9 cellular contexts compared by ENCODE assay signal in the genomic region with DNA sequence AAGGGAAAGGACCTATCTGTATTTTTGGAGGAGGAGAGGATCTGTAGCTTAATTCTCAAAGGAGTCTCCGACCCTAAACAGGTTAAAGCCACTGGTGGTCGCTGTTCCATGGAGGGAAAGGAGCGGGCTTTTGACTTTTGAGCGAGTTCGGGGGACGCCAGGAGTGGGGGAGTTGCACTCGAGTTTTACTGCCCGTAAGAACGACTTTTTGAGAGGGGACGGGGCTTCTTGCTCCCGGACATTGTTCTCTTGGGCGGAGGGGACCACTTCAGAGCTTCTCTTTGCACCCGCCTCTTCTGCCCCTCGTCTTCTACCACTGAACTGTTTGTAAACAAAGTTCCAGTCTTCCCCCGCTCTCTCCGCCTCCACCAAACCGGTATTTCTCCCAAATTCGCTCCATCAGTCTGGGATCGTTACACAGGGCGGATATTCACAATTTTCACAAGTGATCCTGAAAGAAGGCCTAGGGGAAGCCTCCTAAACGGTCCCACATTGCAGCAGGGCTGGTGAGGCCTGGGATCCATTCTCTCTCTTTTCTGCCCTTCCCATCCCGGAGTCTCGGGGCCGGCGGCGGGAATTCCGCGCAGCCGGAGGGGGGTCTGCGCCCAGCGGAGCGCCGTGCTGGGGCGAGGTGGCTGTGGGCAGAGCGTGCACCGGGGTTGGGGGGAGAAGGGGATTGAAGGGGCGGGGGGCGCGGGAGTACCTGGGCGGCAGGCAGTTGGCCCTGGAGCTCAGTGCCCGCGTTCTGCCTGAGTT. TPM values are rescaled to one million over a fixed set of nuclear protein-coding genes. Genes with fewer than 3 reads are reported as not detected.
DNase-seq lines count a peak whose midpoint lies in the region; ATAC-seq and TF ChIP-seq lines count a peak whose summit lies in the region.
"Had no signal": no experiment of that assay in that cellular context is flagged by ENCODE, and none has a peak within 500 bp of the region (broad histone marks: within the 10 kb centered on the region; RNA-seq: fewer than 3 reads in every experiment).

No MANE protein-coding gene starts in this region.

- peaks cover 71% of the 10 kb centered on the region for H3K27me3 ChIP-seq in thoracic aorta (replicated peaks; ENCODE audit: insufficient read depth)

- H3K4me3 Mint-ChIP-seq in stimulated activated naive CD8-positive, alpha-beta T cell treated with anti-CD3 and anti-CD28 coated beads, Interleukin-15, Interleukin-2, amounts not matched to agents 100 ng/mL and 50 ng/mL, for 24 hours = peak overlapping the region; percentile 81

- H3K36me3 ChIP-seq in thoracic aorta = no peaks in the 10 kb centered on the region

- no peak for DNase-seq in stimulated activated naive CD8-positive, alpha-beta T cell treated with anti-CD3 and anti-CD28 coated beads, Interleukin-15, Interleukin-2, amounts not matched to agents 100 U/mL and 50 U/mL, for 24 hours
- DNase-seq in foreskin fibroblast (peak in 1 of 2 donors; percentile 56), thoracic aorta (ENCODE audit: low spot score) (no peak), NOMO-1 (lab: John Stamatoyannopoulos, UW; ENCODE audit: unreplicated experiment in 2 of 2) (no peak)

- peaks cover 66% of the 10 kb centered on the region for H3K4me1 Mint-ChIP-seq in stimulated activated naive CD8-positive, alpha-beta T cell treated with anti-CD3 and anti-CD28 coated beads, Interleukin-15, Interleukin-2, amounts not matched to agents 100 ng/mL and 50 ng/mL, for 24 hours (ENCODE audit: low read depth)

- TF ChIP-seq CTCF in foreskin fibroblast (IDR thresholded peaks at IDR 0.05; ENCODE audit: low read depth, low read length) = no peak
- no peak for TF ChIP-seq CTCF in thoracic aorta (IDR thresholded peaks at IDR 0.05)

- ATAC-seq in stimulated activated naive CD8-positive, alpha-beta T cell treated with anti-CD3 and anti-CD28 coated beads, Interleukin-15, Interleukin-2, amounts not matched to agents 100 U/mL and 50 U/mL, for 24 hours = no peak
- ATAC-seq in SK-N-SH treated with all-trans-retinoic acid at 6 μM for 48 hours (peak; percentile 7), thoracic aorta (ENCODE audit: insufficient number of reproducible peaks, low FRiP score, low read depth) (no peak), GM18858 (IDR thresholded peaks at IDR 0.05; ENCODE audit: unreplicated experiment) (no peak), HG03342 (IDR thresholded peaks at IDR 0.05; ENCODE audit: unreplicated experiment) (no peak)

- H3K27ac ChIP-seq in thoracic aorta = no peak overlapping the region

- peaks cover 36 to 61% of the 10 kb centered on the region in 2 donors for H3K4me1 ChIP-seq in thoracic aorta (ENCODE audit: control insufficient read depth in 1 of 2, low read depth in 2 of 2)

- H3K9me3 Mint-ChIP-seq in stimulated activated naive CD8-positive, alpha-beta T cell treated with anti-CD3 and anti-CD28 coated beads, Interleukin-15, Interleukin-2, amounts not matched to agents 100 ng/mL and 50 ng/mL, for 24 hours = no peaks in the 10 kb centered on the region

- peak overlapping the region; percentile 49 to 64 for H3K4me3 ChIP-seq in foreskin fibroblast (ENCODE audit: low read depth in 1 of 2, low read length in 2 of 2)
- H3K4me3 ChIP-seq in thoracic aorta = peak overlapping the region; percentile 74

- no peaks in the 10 kb centered on the region for H3K9me3 ChIP-seq in thoracic aorta

- H3K27ac Mint-ChIP-seq in stimulated activated naive CD8-positive, alpha-beta T cell treated with anti-CD3 and anti-CD28 coated beads, Interleukin-15, Interleukin-2, amounts not matched to agents 100 ng/mL and 50 ng/mL, for 24 hours = no peak overlapping the region

- peaks cover 68% of the 10 kb centered on the region for H3K27me3 Mint-ChIP-seq in stimulated activated naive CD8-positive, alpha-beta T cell treated with anti-CD3 and anti-CD28 coated beads, Interleukin-15, Interleukin-2, amounts not matched to agents 100 ng/mL and 50 ng/mL, for 24 hours

- peaks cover 5% of the 10 kb centered on the region for H3K36me3 Mint-ChIP-seq in stimulated activated naive CD8-positive, alpha-beta T cell treated with anti-CD3 and anti-CD28 coated beads, Interleukin-15, Interleukin-2, amounts not matched to agents 100 ng/mL and 50 ng/mL, for 24 hours (ENCODE audit: low read depth)

TF ChIP-seq in SK-N-SH treated with all-trans-retinoic acid at 6 μM for 48 hours, 23 proteins besides CTCF, POLR2A, EP300 and RAD21:
- TF ChIP-seq OSR1 (CRISPR knock-in tag; IDR thresholded peaks at IDR 0.05) (no peak), CSDC2 (CRISPR knock-in tag; IDR thresholded peaks at IDR 0.05) (no peak), RARB (CRISPR knock-in tag; IDR thresholded peaks at IDR 0.05) (no peak), TOX (CRISPR knock-in tag; IDR thresholded peaks at IDR 0.05; ENCODE audit: borderline replicate concordance) (no peak), GLIS3 (CRISPR knock-in tag; IDR thresholded peaks at IDR 0.05) (no peak)

RNA-seq across cellular contexts. Expression of a gene that starts 6.6 kb away (rescaled TPM):
- total RNA-seq in thoracic aorta = 1 to 10 TPM in 1 of 2 donors, not detected in 1; 1.6 TPM

RNA-seq across cellular contexts. Expression of a gene that starts 10.8 kb away (rescaled TPM):
- total RNA-seq in thoracic aorta = under 1 TPM; 0.68 to 0.92 TPM
- total RNA-seq: glomerular endothelial cell had no signal
